Comparison of ENCODE assay signal across 9 cellular contexts in the genomic region with DNA sequence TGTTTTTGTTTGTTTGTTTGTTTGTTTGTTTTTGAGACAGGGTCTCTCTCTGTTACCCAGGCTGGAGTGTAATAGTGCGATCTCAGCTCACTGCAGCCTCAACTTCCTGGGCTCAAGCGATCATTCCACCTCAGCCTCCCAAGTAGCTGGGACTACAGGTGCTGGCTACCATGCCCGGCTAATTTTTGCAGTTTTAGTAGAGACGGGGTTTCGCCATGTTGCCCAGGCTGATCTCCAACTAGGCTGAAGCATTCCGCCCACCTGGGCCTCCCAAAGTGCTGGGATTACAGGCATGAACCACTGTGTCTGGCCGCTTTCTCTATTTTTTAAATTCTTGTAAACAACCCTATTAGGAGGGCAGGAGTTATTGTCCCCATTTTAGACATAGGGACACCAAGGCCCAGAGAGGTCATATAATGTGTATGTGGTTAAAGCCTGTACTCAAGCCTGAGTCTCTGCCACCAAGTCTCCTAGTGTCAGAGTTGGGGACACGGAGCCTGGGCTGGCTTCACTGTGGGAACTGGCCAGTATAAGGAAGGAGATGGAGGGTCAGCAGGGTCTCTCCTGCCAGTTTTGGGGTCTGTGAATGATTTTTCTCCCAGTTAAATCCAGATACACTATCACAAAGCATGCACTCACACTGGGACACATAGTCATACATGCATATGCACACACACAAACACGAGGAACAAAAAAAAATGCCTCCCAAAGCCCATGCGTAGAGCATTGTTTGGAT. TPM values are rescaled to one million over a fixed set of nuclear protein-coding genes. Genes with fewer than 3 reads are reported as not detected.
A peak's percentile ranks its signal among the peaks of the same experiment; 100 is the strongest.
DNase-seq lines count a peak whose midpoint lies in the region; ATAC-seq and TF ChIP-seq lines count a peak whose summit lies in the region.
"Had no signal": no experiment of that assay in that cellular context is flagged by ENCODE, and none has a peak within 500 bp of the region (broad histone marks: within the 10 kb centered on the region; RNA-seq: fewer than 3 reads in every experiment).

No MANE protein-coding gene starts in this region.

- H3K4me2 ChIP-seq in PC-3 (ENCODE audit: low read length): peak overlapping the region; percentile 100

- peaks cover 64% of the 10 kb centered on the region for H3K79me2 ChIP-seq in PC-3 (ENCODE audit: low read length)

- H3K4me3 ChIP-seq in PC-3 (ENCODE audit: low read length): peak overlapping the region; percentile 99
- H3K4me3 ChIP-seq in duodenal mucosa (ENCODE audit: low read depth in 1 of 2, low read length in 2 of 2): peak overlapping the region; percentile 80 to 99

- H3K27ac ChIP-seq in PC-3 (ENCODE audit: low read length) (no peak overlapping the region), duodenal mucosa (ENCODE audit: low read depth, low read length) (no peak overlapping the region)

- no peak for ATAC-seq in PC-3
- ATAC-seq: Panc1 had no signal

- intact Hi-C loops in PC-3 (cut with micrococcal nuclease): loop anchor here (1.0 to 2.0 kb wide), 2 partner anchors 20 to 42 kb away; no protein-coding TSS in a partner anchor

- H3F3A ChIP-seq in PC-3 (ENCODE audit: low read length, unreplicated experiment): no peaks in the 10 kb centered on the region

- no peaks in the 10 kb centered on the region for H3K9me3 ChIP-seq in ES-I3 (ENCODE audit: control insufficient read depth, insufficient read depth, low read length)
- no peaks in the 10 kb centered on the region for H3K9me3 ChIP-seq in PC-3 (ENCODE audit: low read length)
- H3K9me3 ChIP-seq in duodenal mucosa (ENCODE audit: control insufficient read depth in 1 of 2, low read length in 2 of 2): no peaks in the 10 kb centered on the region

- H2AFZ ChIP-seq in PC-3 (ENCODE audit: low read length): no peak overlapping the region

- BruUV-seq in PC-3 (replicated peaks; lab: Mats Ljungman, UMichigan): no TSS peak

- CTCF ChIA-PET in PC-3 (lab: Charles Lee): no interaction called here

- DNase-seq in PC-3 (no peak), retina (peak; percentile 7), T-helper 9 cell (no peak), GM19238 (ENCODE audit: insufficient read length, low spot score) (no peak), NCI-H526 treated with DMSO at 0.1 percent for 48 hours (lab: John Stamatoyannopoulos, UW) (no peak), NCI-H510A (lab: John Stamatoyannopoulos, UW) (no peak)

- TF ChIP-seq CTCF in PC-3 (conservative IDR thresholded peaks at IDR 0.05; ENCODE audit: low read depth, low read length): no peak

- H3K9me2 ChIP-seq in PC-3 (replicated peaks; ENCODE audit: low read length): no peaks in the 10 kb centered on the region

- POLR2A ChIA-PET in PC-3 (lab: Charles Lee; ENCODE audit: unreplicated experiment): no interaction called here

- no peaks in the 10 kb centered on the region for H4K20me1 ChIP-seq in PC-3 (ENCODE audit: low read length)

- H3K9ac ChIP-seq in ES-I3 (ENCODE audit: low read depth, low read length) (peak overlapping the region; percentile 81; the same call in 1 of the 2 replicates), PC-3 (ENCODE audit: low read length) (peak overlapping the region; percentile 81; the same call in 1 of the 2 replicates), duodenal mucosa (ENCODE audit: low read depth in 1 of 2, low read length in 2 of 2) (peak overlapping the region; percentile 78 to 97)

- no peaks in the 10 kb centered on the region for H3K36me3 ChIP-seq in ES-I3 (ENCODE audit: insufficient read depth, low read length)
- no peaks in the 10 kb centered on the region for H3K36me3 ChIP-seq in PC-3 (ENCODE audit: low read depth, low read length)
- peaks cover 3 to 8% of the 10 kb centered on the region in 2 donors for H3K36me3 ChIP-seq in duodenal mucosa (ENCODE audit: control insufficient read depth in 1 of 2, insufficient read depth in 2 of 2, low read length in 2 of 2)

- peaks cover 14% of the 10 kb centered on the region for H3K4me1 ChIP-seq in ES-I3 (ENCODE audit: insufficient read depth, low read length)
- H3K4me1 ChIP-seq in PC-3 (ENCODE audit: insufficient read depth, low read length): peaks cover 9% of the 10 kb centered on the region
- H3K4me1 ChIP-seq in duodenal mucosa (ENCODE audit: control insufficient read depth in 1 of 2, insufficient read depth in 2 of 2, low read length in 2 of 2): peaks cover 32 to 38% of the 10 kb centered on the region in 2 donors

- H3K27me3 ChIP-seq in PC-3 (ENCODE audit: low read length): no peaks in the 10 kb centered on the region
- H3K27me3 ChIP-seq in duodenal mucosa (ENCODE audit: control insufficient read depth in 1 of 2, insufficient read depth in 2 of 2, low read length in 2 of 2): no peaks in the 10 kb centered on the region

RNA-seq across cellular contexts. Expression of a gene that starts 2.0 kb away (rescaled TPM):
- total RNA-seq in PC-3 (2014; rRNA removed): 21.8 and 24.2 TPM in 2 replicates

RNA-seq across cellular contexts. Expression of a gene that starts 27.5 kb away (rescaled TPM):
- total RNA-seq in PC-3 (2014; rRNA removed): 91.9 and 112 TPM in 2 replicates
